27 cellular contexts compared by ENCODE assay signal in genomic region chr11:13878077-13878476, GRCh38.
"Had no signal": no experiment of that assay in that cellular context is flagged by ENCODE, and none has a peak within 500 bp of the region (broad histone marks: within the 10 kb centered on the region; RNA-seq: fewer than 3 reads in every experiment).

No MANE protein-coding gene starts in this region.

- H3K4me2 ChIP-seq: PC-9 had no signal

- H3K9me3 ChIP-seq: MG63, Peyer's patch, SJCRH30 had no signal

- H3K4me1 ChIP-seq: SJCRH30 had no signal

- H3K36me3 ChIP-seq: MG63, Peyer's patch, SJCRH30 had no signal

- H3K27me3 ChIP-seq: MG63, Peyer's patch, SJCRH30 had no signal

- H3K27ac ChIP-seq: PC-9, Peyer's patch, SJCRH30 had no signal

- ATAC-seq: HepG2, Right ventricle myocardium inferior, SK-N-SH treated with all-trans-retinoic acid at 6 μM for 48 hours had no signal

- H2AFZ ChIP-seq: PC-9 had no signal

- H3K4me3 ChIP-seq: MG63, PC-9, Peyer's patch, SJCRH30 had no signal

- DNase-seq: IMR-90, Karpas-422, KG1, MG63, NCI-H1092, NCI-H1105 treated with DMSO at 0.1 percent for 48 hours, NCI-H1417 treated with DMSO at 0.1 percent for 48 hours, NCI-H146, NCI-H1694 treated with DMSO at 0.1 percent for 48 hours, NCI-H1930, NCI-H2081, NCI-H2107, NCI-H2171, NCI-H226, NCI-H446, NCI-H510A, NCI-H524 treated with DMSO at 0.1 percent for 48 hours, NCI-H69, NCI-H774, OCI-M1, PC-9, Peyer's patch, SHP77 treated with DMSO at 0.1 percent for 48 hours, SJCRH30 had no signal
